In the genomic region with DNA sequence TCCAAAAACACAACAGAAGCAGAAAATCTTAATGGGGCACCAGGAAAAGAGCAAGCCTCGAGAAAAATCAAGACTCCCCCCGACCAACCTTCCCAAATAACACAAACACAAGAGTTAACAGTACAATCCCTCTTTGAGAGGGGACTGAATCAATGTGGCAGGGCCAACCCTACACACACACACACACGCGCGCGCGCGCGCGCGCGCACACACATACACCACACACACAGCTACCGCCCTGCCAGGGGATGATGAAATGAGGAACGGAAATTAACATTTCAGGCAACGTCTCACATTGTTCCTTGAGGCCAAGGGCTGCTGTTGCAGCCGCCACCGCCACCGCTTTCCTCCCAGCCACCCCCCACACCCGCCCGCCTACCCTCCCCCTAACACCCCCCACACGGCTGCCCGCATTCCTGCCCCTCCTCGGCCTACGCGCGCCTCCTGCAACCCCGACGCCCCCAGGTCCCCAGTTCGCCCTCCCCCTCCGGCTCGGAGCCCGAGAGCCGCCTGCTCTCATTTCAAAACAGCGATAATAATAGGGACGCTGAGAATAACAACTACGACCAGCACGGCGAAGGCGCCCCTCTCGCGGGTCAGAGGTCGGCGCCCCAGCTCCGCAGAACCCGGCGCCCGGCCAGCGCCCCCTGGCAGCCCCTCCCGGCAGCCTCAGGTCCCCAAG, we compare ENCODE assay signal across 8 cellular contexts. TPM values are rescaled to one million over a fixed set of nuclear protein-coding genes. Genes with fewer than 3 reads are reported as not detected.
DNase-seq lines count a peak whose midpoint lies in the region; ATAC-seq and TF ChIP-seq lines count a peak whose summit lies in the region.

No MANE protein-coding gene starts in this region.

- peaks cover 64% of the 10 kb centered on the region for H3K4me1 ChIP-seq in CD8-positive, alpha-beta memory T cell (ENCODE audit: insufficient read depth, low read length)
- peaks cover 24% of the 10 kb centered on the region for H3K4me1 ChIP-seq in GM23248 (ENCODE audit: insufficient read depth)
- H3K4me1 ChIP-seq in left lung = peaks cover 23 to 72% of the 10 kb centered on the region in 2 donors

- H3K27ac Mint-ChIP-seq in CD8-positive, alpha-beta memory T cell = peak overlapping the region; percentile 89 to 99 (median 96)
- peak overlapping the region; percentile 83 for H3K27ac Mint-ChIP-seq in dendritic cell treated with granulocyte-macrophage colony-stimulating factor and Interleukin-4, amounts not matched to agents 40 ng/mL and 50 ng/mL, for 4 days

- H3K4me1 Mint-ChIP-seq in CD8-positive, alpha-beta memory T cell = peaks cover 64 to 80% (median 79%) of the 10 kb centered on the region in 3 donors
- H3K4me1 Mint-ChIP-seq in dendritic cell treated with granulocyte-macrophage colony-stimulating factor and Interleukin-4, amounts not matched to agents 40 ng/mL and 50 ng/mL, for 4 days (ENCODE audit: low read depth) = peaks cover 79% of the 10 kb centered on the region

- peaks cover 29% of the 10 kb centered on the region for H4K20me1 ChIP-seq in GM23248 (ENCODE audit: insufficient read depth)

- peak overlapping the region; percentile 97 for H3K9ac ChIP-seq in GM23248

- WGBS in GM23248 (ENCODE audit: low coverage in 1 of 2, low lambda C conversion rate in 2 of 2, missing lambda C conversion rate in 2 of 2), 2 experiments = 1 to 3% methylated on average over 13 to 49 of the region's 49 CpGs

- TF ChIP-seq CTCF in left lung (IDR thresholded peaks at IDR 0.05) = peak in 1 of 2 donors; percentile 54

- no peaks in the 10 kb centered on the region for H3K9me3 ChIP-seq in CD8-positive, alpha-beta memory T cell (ENCODE audit: low read length)
- no peaks in the 10 kb centered on the region for H3K9me3 ChIP-seq in GM23248 (ENCODE audit: low read depth)
- H3K9me3 ChIP-seq in left lung = no peaks in the 10 kb centered on the region

- H3K4me3 Mint-ChIP-seq in CD8-positive, alpha-beta memory T cell = peak overlapping the region; percentile 86 to 98 (median 91)
- H3K4me3 Mint-ChIP-seq in dendritic cell treated with granulocyte-macrophage colony-stimulating factor and Interleukin-4, amounts not matched to agents 40 ng/mL and 50 ng/mL, for 4 days = peak overlapping the region; percentile 79

- H3F3A ChIP-seq in GM23248 (ENCODE audit: insufficient read depth) = peaks cover 32% of the 10 kb centered on the region

- H2AFZ ChIP-seq in GM23248 = no peak overlapping the region

- H3K27me3 Mint-ChIP-seq in CD8-positive, alpha-beta memory T cell = peaks cover 0 to 2% of the 10 kb centered on the region in 2 donors
- no peaks in the 10 kb centered on the region for H3K27me3 Mint-ChIP-seq in dendritic cell treated with granulocyte-macrophage colony-stimulating factor and Interleukin-4, amounts not matched to agents 40 ng/mL and 50 ng/mL, for 4 days

- ATAC-seq in left lung (peak; percentile 47), GM18870 (IDR thresholded peaks at IDR 0.05; ENCODE audit: unreplicated experiment) (no peak)

- H3K27me3 ChIP-seq in CD8-positive, alpha-beta memory T cell (ENCODE audit: insufficient read depth, low read length, poor library complexity, severe bottlenecking) = no peaks in the 10 kb centered on the region
- H3K27me3 ChIP-seq in GM23248 (replicated peaks; ENCODE audit: insufficient read depth) (no peaks in the 10 kb centered on the region), left lung (no peaks in the 10 kb centered on the region)

- intact Hi-C loops in dendritic cell treated with granulocyte-macrophage colony-stimulating factor and Interleukin-4, amounts not matched to agents 40 ng/mL and 50 ng/mL, for 4 days (cut with micrococcal nuclease) = loop anchor here (5.0 to 10.0 kb wide), 2 partner anchors 37 to 54 kb away; no protein-coding TSS in a partner anchor
- intact Hi-C loops in left lung (cut with DNase I) = no loop called here

- H3K4me3 ChIP-seq in CD8-positive, alpha-beta memory T cell (ENCODE audit: low read length) = peak overlapping the region; percentile 75
- H3K4me3 ChIP-seq in GM23248 (peak overlapping the region; percentile 87), left lung (peak overlapping the region; percentile 88 to 89)

- peaks cover 0 to 35% (median 2%) of the 10 kb centered on the region in 3 donors for H3K36me3 Mint-ChIP-seq in CD8-positive, alpha-beta memory T cell
- H3K36me3 Mint-ChIP-seq in dendritic cell treated with granulocyte-macrophage colony-stimulating factor and Interleukin-4, amounts not matched to agents 40 ng/mL and 50 ng/mL, for 4 days (ENCODE audit: low read depth) = peaks cover 38% of the 10 kb centered on the region

- CTCF ChIA-PET in CD8-positive, alpha-beta memory T cell (lab: Charles Lee) = interaction anchor here (0.5 to 1.9 kb wide), 9 partner anchors 9 to 174 kb away, joined by 3 to 9 read pairs (median 3); no protein-coding TSS in a partner anchor

- H3K4me2 ChIP-seq in GM23248 (ENCODE audit: unreplicated experiment) = peak overlapping the region; percentile 89

- POLR2A ChIA-PET in CD8-positive, alpha-beta memory T cell (lab: Charles Lee) = interaction anchor here (0.8 to 3.6 kb wide), 6 partner anchors 12 to 242 kb away, joined by 3 to 31 read pairs (median 4); a partner anchor contains a TSS

- no peaks in the 10 kb centered on the region for H3K9me2 ChIP-seq in GM23248 (ENCODE audit: insufficient read depth)

- H3K79me2 ChIP-seq in GM23248 (ENCODE audit: insufficient read depth) = peaks cover 78% of the 10 kb centered on the region

- DNase-seq in CD8-positive, alpha-beta memory T cell = peak; percentile 71 to 93 (median 87)
- DNase-seq in GM23248 = peak; percentile 95
- peak; percentile 88 for DNase-seq in NCI-H460 (ENCODE audit: extremely low read depth, low read depth)
- DNase-seq in activated CD4-positive, alpha-beta T cell treated with anti-CD3 and anti-CD28 coated beads, Interleukin-2, amount 50 U/mL, for 1 hour = peak; percentile 81
- peak; percentile 85 to 94 for DNase-seq in left lung
- DNase-seq in stimulated activated CD4-positive, alpha-beta T cell treated with anti-CD3 and anti-CD28 coated beads, Interleukin-2, amount 100 ng/mL, for 24 hours = peak; percentile 78 to 82

- peak overlapping the region; percentile 83 for H3K27ac ChIP-seq in CD8-positive, alpha-beta memory T cell (ENCODE audit: low read depth, low read length)
- H3K27ac ChIP-seq in GM23248 = peak overlapping the region; percentile 94
- H3K27ac ChIP-seq in left lung = peak overlapping the region; percentile 94 to 99

- in situ Hi-C loops in GM23248 (cut with MboI) = no loop called here

- H3K36me3 ChIP-seq in CD8-positive, alpha-beta memory T cell (ENCODE audit: insufficient read depth, low read length) = no peaks in the 10 kb centered on the region
- H3K36me3 ChIP-seq in GM23248 (ENCODE audit: low read depth) (no peaks in the 10 kb centered on the region), left lung (peaks cover 0 to 7% of the 10 kb centered on the region in 2 donors)

- H3K9me3 Mint-ChIP-seq in CD8-positive, alpha-beta memory T cell = peaks cover 0 to 2% (median 2%) of the 10 kb centered on the region in 5 donors
- no peaks in the 10 kb centered on the region for H3K9me3 Mint-ChIP-seq in dendritic cell treated with granulocyte-macrophage colony-stimulating factor and Interleukin-4, amounts not matched to agents 40 ng/mL and 50 ng/mL, for 4 days

RNA-seq across cellular contexts. Expression of a gene that starts 1.2 kb away (rescaled TPM):
- 100 to 1,000 TPM; 130 to 150 TPM for total RNA-seq in CD8-positive, alpha-beta memory T cell
- 39.8 TPM for polyA plus RNA-seq in CD8-positive, alpha-beta memory T cell
- 83.8 and 84.7 TPM in 2 replicates for total RNA-seq in GM23248 (2014; rRNA removed; shearing (Covaris generic))
- 34.7 and 39.3 TPM in 2 replicates for polyA plus RNA-seq in GM23248 (2016; fragmentation: Nextera tagmentation; extraction: Ambion mirVana)
- 49.2 and 56.1 TPM in 2 replicates for total RNA-seq in NCI-H460 (2014; rRNA removed; shearing (Covaris generic))
- 73.2 and 74.1 TPM in 2 replicates for polyA plus RNA-seq in NCI-H460 (2014; cell fraction: nucleus; rRNA removed)
- total RNA-seq in left lung = 100 to 1,000 TPM in 1 of 2 donors, 10 to 100 TPM in 1; 98.2 to 123 TPM

RNA-seq across cellular contexts. Expression of a gene that starts 19.0 kb away (rescaled TPM):
- 10 to 100 TPM; 77.4 to 79.5 TPM for total RNA-seq in CD8-positive, alpha-beta memory T cell
- polyA plus RNA-seq in CD8-positive, alpha-beta memory T cell = 48.2 TPM
- total RNA-seq in GM23248 (2014; rRNA removed; shearing (Covaris generic)) = 155 and 215 TPM in 2 replicates
- 47.5 and 53.9 TPM in 2 replicates for polyA plus RNA-seq in GM23248 (2016; fragmentation: Nextera tagmentation; extraction: Ambion mirVana)
- 68.3 and 94.2 TPM in 2 replicates for total RNA-seq in NCI-H460 (2014; rRNA removed; shearing (Covaris generic))
- 424 and 543 TPM in 2 replicates for polyA plus RNA-seq in NCI-H460 (2014; cell fraction: nucleus; rRNA removed)
- total RNA-seq in left lung = 10 to 100 TPM; 79.3 to 79.5 TPM
